ENCODE assay signal across 1 cellular context in the genomic region with DNA sequence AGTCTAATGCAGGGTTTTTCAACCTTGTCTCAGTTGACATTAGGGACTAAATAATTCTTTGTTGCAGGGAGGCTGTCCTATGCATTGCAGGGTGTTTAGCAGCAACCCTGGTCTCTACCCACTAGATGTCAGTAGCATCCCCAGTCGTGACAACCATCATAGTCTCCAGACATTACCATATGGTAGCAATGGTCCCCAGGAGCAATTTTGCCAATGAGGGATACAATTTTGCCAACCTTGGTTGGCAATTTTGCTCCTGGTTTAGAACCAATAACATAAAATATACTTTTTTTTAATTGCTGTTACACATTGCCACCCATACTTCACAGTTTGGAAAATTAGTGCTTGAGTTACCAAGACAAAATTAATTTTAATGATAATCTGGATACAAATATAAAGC.
TF ChIP-seq lines count a peak whose summit lies in the region.

No MANE protein-coding gene starts in this region.

TF ChIP-seq in SK-N-SH treated with all-trans-retinoic acid at 6 μM for 48 hours, 23 proteins besides CTCF, POLR2A, EP300 and RAD21 (continued from another document):
- TF ChIP-seq, protein P1, sequence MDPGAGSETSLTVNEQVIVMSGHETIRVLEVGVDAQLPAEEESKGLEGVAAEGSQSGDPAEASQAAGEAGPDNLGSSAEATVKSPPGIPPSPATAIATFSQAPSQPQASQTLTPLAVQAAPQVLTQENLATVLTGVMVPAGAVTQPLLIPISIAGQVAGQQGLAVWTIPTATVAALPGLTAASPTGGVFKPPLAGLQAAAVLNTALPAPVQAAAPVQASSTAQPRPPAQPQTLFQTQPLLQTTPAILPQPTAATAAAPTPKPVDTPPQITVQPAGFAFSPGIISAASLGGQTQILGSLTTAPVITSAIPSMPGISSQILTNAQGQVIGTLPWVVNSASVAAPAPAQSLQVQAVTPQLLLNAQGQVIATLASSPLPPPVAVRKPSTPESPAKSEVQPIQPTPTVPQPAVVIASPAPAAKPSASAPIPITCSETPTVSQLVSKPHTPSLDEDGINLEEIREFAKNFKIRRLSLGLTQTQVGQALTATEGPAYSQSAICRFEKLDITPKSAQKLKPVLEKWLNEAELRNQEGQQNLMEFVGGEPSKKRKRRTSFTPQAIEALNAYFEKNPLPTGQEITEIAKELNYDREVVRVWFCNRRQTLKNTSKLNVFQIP (CRISPR knock-in tag; IDR thresholded peaks at IDR 0.05; ENCODE audit: borderline replicate concordance, low read depth) = no peak
- no peak for TF ChIP-seq SNAI2 (CRISPR knock-in tag; IDR thresholded peaks at IDR 0.05)
